ENCODE assay signal across 9 cellular contexts in genomic region chr10:71460615-71461014, GRCh38.
"Had no signal": no experiment of that assay in that cellular context is flagged by ENCODE, and none has a peak within 500 bp of the region (broad histone marks: within the 10 kb centered on the region; RNA-seq: fewer than 3 reads in every experiment).

No MANE protein-coding gene starts in this region.

- H3K4me1 Mint-ChIP-seq: GM23338 had no signal

- ATAC-seq: GM23338, HCT116 had no signal

- H3K9me3 ChIP-seq: HAP-1 had no signal

- H2AFZ ChIP-seq: GM23338 had no signal

- H3K4me1 ChIP-seq: HAP-1 had no signal

- DNase-seq: HFFc6, IMR-90 had no signal

- H3K27ac Mint-ChIP-seq: GM23338, HFFc6 had no signal

- H3K36me3 ChIP-seq: HAP-1 had no signal

- H3K4me2 ChIP-seq: GM23338 had no signal

- H3K9me3 Mint-ChIP-seq: GM23338, HFFc6 had no signal

- H3K4me3 ChIP-seq: GM23338, HAP-1, K562 had no signal

- FAIRE-seq: H1, H54, K562 had no signal

- H3K27ac ChIP-seq: HL-60 had no signal

- H3K4me3 Mint-ChIP-seq: GM23338, HFFc6 had no signal
